1 cellular context compared by ENCODE assay signal in genomic region chr3:182233957-182234356, GRCh38.
TF ChIP-seq lines count a peak whose summit lies in the region.

No MANE protein-coding gene starts in this region.

TF ChIP-seq in K562, 482 proteins besides CTCF, POLR2A, EP300 and RAD21 (continued from another document):
- TF ChIP-seq, protein P1, sequence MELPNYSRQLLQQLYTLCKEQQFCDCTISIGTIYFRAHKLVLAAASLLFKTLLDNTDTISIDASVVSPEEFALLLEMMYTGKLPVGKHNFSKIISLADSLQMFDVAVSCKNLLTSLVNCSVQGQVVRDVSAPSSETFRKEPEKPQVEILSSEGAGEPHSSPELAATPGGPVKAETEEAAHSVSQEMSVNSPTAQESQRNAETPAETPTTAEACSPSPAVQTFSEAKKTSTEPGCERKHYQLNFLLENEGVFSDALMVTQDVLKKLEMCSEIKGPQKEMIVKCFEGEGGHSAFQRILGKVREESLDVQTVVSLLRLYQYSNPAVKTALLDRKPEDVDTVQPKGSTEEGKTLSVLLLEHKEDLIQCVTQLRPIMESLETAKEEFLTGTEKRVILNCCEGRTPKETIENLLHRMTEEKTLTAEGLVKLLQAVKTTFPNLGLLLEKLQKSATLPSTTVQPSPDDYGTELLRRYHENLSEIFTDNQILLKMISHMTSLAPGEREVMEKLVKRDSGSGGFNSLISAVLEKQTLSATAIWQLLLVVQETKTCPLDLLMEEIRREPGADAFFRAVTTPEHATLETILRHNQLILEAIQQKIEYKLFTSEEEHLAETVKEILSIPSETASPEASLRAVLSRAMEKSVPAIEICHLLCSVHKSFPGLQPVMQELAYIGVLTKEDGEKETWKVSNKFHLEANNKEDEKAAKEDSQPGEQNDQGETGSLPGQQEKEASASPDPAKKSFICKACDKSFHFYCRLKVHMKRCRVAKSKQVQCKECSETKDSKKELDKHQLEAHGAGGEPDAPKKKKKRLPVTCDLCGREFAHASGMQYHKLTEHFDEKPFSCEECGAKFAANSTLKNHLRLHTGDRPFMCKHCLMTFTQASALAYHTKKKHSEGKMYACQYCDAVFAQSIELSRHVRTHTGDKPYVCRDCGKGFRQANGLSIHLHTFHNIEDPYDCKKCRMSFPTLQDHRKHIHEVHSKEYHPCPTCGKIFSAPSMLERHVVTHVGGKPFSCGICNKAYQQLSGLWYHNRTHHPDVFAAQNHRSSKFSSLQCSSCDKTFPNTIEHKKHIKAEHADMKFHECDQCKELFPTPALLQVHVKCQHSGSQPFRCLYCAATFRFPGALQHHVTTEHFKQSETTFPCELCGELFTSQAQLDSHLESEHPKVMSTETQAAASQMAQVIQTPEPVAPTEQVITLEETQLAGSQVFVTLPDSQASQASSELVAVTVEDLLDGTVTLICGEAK (IDR thresholded peaks at IDR 0.05): 0 out of 2 replicates have a peak, but pooled peaks have one; percentile 38
- TF ChIP-seq, protein P1 (CRISPR knock-in tag; IDR thresholded peaks at IDR 0.05): no peak
- TF ChIP-seq GABPA (tag; conservative IDR thresholded peaks at IDR 0.05; ENCODE audit: low read depth) (peak; percentile 56), NR2C2 (CRISPR knock-in tag; IDR thresholded peaks at IDR 0.05) (no peak), NR2C2 (tag; IDR thresholded peaks at IDR 0.05) (0 out of 2 replicates have a peak, but pooled peaks have one; percentile 23), ILK (tag; IDR thresholded peaks at IDR 0.05; ENCODE audit: borderline replicate concordance, low read depth) (no peak), FOXA3 (CRISPR knock-in tag; conservative IDR thresholded peaks at IDR 0.05 in 1 of 2, IDR thresholded peaks at IDR 0.05 in 1 of 2) (peak in 1 of 2 experiments; percentile 92; a peak in 2 of 4 replicates)
TF ChIP-seq in K562: peak in this region for 4.
